8 cellular contexts compared by ENCODE assay signal in the genomic region with DNA sequence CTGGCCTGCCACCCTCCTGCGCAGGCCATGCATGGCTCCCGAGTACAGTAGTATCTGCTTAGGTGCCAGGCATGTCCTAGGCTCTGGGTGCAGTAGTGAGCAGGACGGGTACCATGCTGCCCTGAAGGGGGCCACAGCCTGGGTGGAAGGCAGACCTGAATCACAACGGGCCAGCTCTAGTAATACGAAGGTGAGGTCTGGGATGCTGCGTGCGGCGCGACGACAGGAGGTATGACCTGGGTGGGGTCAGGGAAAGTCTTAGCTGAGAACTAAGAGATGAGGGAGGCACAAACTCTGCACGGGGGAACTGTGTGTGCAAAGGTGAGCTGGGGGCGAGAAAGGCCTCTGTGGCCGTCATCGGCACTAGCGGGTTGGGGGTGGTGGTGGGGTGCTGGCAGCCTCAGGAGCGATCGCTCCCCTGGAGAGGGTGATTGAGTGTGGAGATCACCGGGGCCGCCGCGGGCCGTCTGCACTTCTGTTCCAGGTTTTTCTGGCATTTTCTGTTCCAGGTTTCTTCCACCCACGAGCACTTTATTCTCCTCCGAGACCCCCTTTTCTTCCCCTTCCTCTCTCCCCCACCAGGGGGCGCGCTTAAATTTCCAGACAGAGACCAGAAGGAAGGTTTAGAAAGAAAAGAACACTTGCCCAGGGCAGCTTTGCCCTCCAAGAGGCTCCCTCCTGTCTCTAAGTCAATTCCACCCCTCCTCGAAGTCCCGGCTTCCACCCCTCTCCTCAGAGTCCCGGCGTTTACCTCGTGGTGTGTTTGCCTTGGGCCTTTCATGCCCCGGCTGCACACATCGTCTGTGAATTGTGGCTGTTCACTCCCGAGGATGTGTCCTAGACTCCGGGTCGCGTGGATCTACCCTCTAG. TPM values are rescaled to one million over a fixed set of nuclear protein-coding genes. Genes with fewer than 3 reads are reported as not detected.
DNase-seq lines count a peak whose midpoint lies in the region; ATAC-seq and TF ChIP-seq lines count a peak whose summit lies in the region.

No MANE protein-coding gene starts in this region.

- H3K27me3 Mint-ChIP-seq in neural crest cell (ENCODE audit: low read depth) = no peaks in the 10 kb centered on the region

- ATAC-seq in Right ventricle myocardium inferior (no peak), HG03139 (IDR thresholded peaks at IDR 0.05; ENCODE audit: unreplicated experiment) (no peak)

- DNase-seq in Right ventricle myocardium inferior (ENCODE audit: missing footprints) = peak; percentile 81
- DNase-seq in cardiac septum (ENCODE audit: low spot score) = no peak
- DNase-seq in NOMO-1 treated with dmso at 0.1 percent for 144 hours (lab: John Stamatoyannopoulos, UW; ENCODE audit: unreplicated experiment) = peak; percentile 12
- DNase-seq in activated CD8-positive, alpha-beta memory T cell treated with anti-CD3 and anti-CD28 coated beads for 48 hours (ENCODE audit: low read depth in 2 of 3, low spot score in 2 of 3) = peak; percentile 42 to 77 (median 65)
- peak; percentile 35 for DNase-seq in epithelial cell of esophagus (ENCODE audit: low read depth)
- peak; percentile 88 for DNase-seq in neural crest cell (ENCODE audit: low read depth, low spot score)
- peak; percentile 63 for DNase-seq in testis

- peaks cover 50% of the 10 kb centered on the region for H3K4me1 Mint-ChIP-seq in neural crest cell

- peak overlapping the region; percentile 29 for H3K4me3 Mint-ChIP-seq in neural crest cell

- H3K36me3 Mint-ChIP-seq in neural crest cell (ENCODE audit: low read depth) = peaks cover 5% of the 10 kb centered on the region

- no peaks in the 10 kb centered on the region for H3K9me3 ChIP-seq in testis

- intact Hi-C loops in Right ventricle myocardium inferior (cut with DNase I) (loop anchor here (5.0 kb wide), 3 partner anchors 35 to 230 kb away; no protein-coding TSS in a partner anchor), cardiac septum (cut with DNase I) (loop anchor here (1.0 to 5.0 kb wide), 2 partner anchors 35 to 230 kb away; no protein-coding TSS in a partner anchor), testis (cut with DNase I; ENCODE audit: low total_unique reads) (loop anchor here (10.0 kb wide), 1 partner anchor 222 kb away; a partner anchor contains a TSS)

- WGBS in testis, 2 donors = 47 to 57% methylated on average over 36 to 37 of the region's 37 CpGs

- H3K9me3 Mint-ChIP-seq in neural crest cell = no peaks in the 10 kb centered on the region

- no peaks in the 10 kb centered on the region for H3K36me3 ChIP-seq in testis (ENCODE audit: low read depth, missing control alignments)

- TF ChIP-seq POLR2A in testis (IDR thresholded peaks at IDR 0.05) = no peak

- no peaks in the 10 kb centered on the region for H3K4me1 ChIP-seq in testis

- H3K4me3 ChIP-seq in epithelial cell of esophagus (ENCODE audit: low read length) (no peak overlapping the region), testis (peak overlapping the region in 1 of 2 donors; percentile 13)

- H3K27ac ChIP-seq in testis = no peak overlapping the region

- peak overlapping the region; percentile 54 for H3K27ac Mint-ChIP-seq in neural crest cell (ENCODE audit: unreplicated experiment)

- TF ChIP-seq CTCF in epithelial cell of esophagus (IDR thresholded peaks at IDR 0.05; ENCODE audit: insufficient read depth, low read depth, low read length, missing control alignments) (peak; percentile 88), neural crest cell (conservative IDR thresholded peaks at IDR 0.05) (peak; percentile 84), testis (IDR thresholded peaks at IDR 0.05) (peak; percentile 52 to 89 (median 61))

- H3K27me3 ChIP-seq in testis = no peaks in the 10 kb centered on the region

RNA-seq across cellular contexts. Expression of a gene that starts 15.1 kb away (rescaled TPM):
- total RNA-seq in Right ventricle myocardium inferior = 5.4 TPM
- 8.8 TPM for total RNA-seq in cardiac septum
- 37.4 and 38.0 TPM in 2 replicates for total RNA-seq in neural crest cell
- total RNA-seq in testis = 10 to 100 TPM; 11.8 to 18.5 TPM
- 20.5 TPM for polyA plus RNA-seq in testis (ENCODE audit: insufficient read depth, low read depth, low replicate concordance)

RNA-seq across cellular contexts. Expression of a gene that starts 21.6 kb away (rescaled TPM):
- total RNA-seq in Right ventricle myocardium inferior (0.57 TPM), cardiac septum (2.2 TPM), neural crest cell (0.47 and 0.68 TPM in 2 replicates), testis (1 to 10 TPM; 1.5 to 2.3 TPM)
- 1.1 TPM for polyA plus RNA-seq in testis (ENCODE audit: insufficient read depth, low read depth, low replicate concordance)

RNA-seq across cellular contexts. Expression of a gene that starts 44.9 kb away (rescaled TPM):
- total RNA-seq in Right ventricle myocardium inferior (88.7 TPM), cardiac septum (50.5 TPM), neural crest cell (10.8 and 11.3 TPM in 2 replicates), testis (10 to 100 TPM; 20.4 to 22.8 TPM)
- polyA plus RNA-seq in testis (ENCODE audit: insufficient read depth, low read depth, low replicate concordance) = 25.4 TPM
